Comparison of ENCODE assay signal across 23 cellular contexts in the genomic region with DNA sequence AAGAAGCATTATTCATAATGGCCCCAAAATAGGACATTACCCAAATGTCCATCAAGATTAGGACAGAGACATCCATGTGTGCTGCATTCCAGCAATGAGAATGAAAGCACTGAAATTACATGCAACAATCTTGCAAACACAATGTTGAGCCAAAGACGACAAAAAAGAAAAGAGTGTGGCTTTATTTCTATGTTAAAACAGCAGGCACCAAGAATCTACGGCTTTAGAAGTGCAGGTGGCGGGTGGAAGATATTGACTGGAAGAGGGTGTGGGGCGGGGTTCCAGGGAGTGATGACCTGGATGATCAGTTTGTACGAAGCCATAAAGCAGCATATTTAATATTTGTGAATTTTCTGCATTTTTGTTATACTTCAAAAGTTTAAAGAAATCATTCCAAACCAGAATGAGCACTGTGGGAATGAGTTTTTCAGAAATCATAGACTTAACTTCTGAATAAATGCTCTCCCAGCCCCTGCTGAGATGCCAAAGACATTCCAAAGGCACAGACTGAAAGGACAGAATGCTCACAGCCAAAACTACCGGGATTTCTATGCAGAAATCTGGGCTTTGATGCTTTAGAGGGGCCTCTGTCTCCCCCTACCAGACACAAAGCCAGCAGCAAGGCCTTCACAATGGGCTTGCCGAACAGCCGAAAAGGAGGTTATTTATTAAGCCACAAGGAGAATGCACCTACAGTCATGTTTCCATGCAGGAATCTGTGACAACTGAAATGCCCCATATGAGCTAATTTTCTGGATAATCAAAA.
DNase-seq lines count a peak whose midpoint lies in the region; ATAC-seq, FAIRE-seq and TF ChIP-seq lines count a peak whose summit lies in the region.
"Had no signal": no experiment of that assay in that cellular context is flagged by ENCODE, and none has a peak within 500 bp of the region (broad histone marks: within the 10 kb centered on the region; RNA-seq: fewer than 3 reads in every experiment).

No MANE protein-coding gene starts in this region.

- H3K4me3 ChIP-seq in GM12878 (no peak overlapping the region), neural progenitor cell (peak overlapping the region; percentile 32), ascending aorta (no peak overlapping the region)
- H3K4me3 ChIP-seq: esophagus squamous epithelium, upper lobe of left lung had no signal

- no peak for DNase-seq in GM12878 (ENCODE audit: low read depth, low spot score)
- peak; percentile 91 for DNase-seq in iPS DF 19.7 (ENCODE audit: low read depth, low spot score)
- peak; percentile 90 for DNase-seq in neural progenitor cell (ENCODE audit: low spot score)
- no peak for DNase-seq in ascending aorta (ENCODE audit: low spot score in 2 of 2)
- no peak for DNase-seq in activated naive CD8-positive, alpha-beta T cell treated with anti-CD3 and anti-CD28 coated beads, Interleukin-2, amount 50 U/mL, for 24 hours
- DNase-seq in NCI-H1105 (lab: John Stamatoyannopoulos, UW), result no peak
- no peak for DNase-seq in AG08396 (ENCODE audit: low spot score)
- DNase-seq: activated CD8-positive, alpha-beta T cell treated with anti-CD3 and anti-CD28 coated beads, Interleukin-2, amount 10 ng/mL, durations not matched to agents 7 days and 5 days; activated naive CD8-positive, alpha-beta T cell treated with anti-CD3 and anti-CD28 coated beads for 36 hours; CD4-positive, alpha-beta memory T cell; DMS79; esophagus squamous epithelium; GOT3; kidney glomerular epithelial cell; NCI-H1048; NCI-H2081 treated with DMSO at 0.1 percent for 48 hours; NCI-H524 treated with DMSO at 0.1 percent for 48 hours; OCI-M1; upper lobe of left lung had no signal

- peaks cover 41% of the 10 kb centered on the region for H3F3A ChIP-seq in neural progenitor cell (ENCODE audit: low read depth)

- POLR2A ChIA-PET in GM12878 (lab: Charles Lee), result no interaction called here

- H3K9ac ChIP-seq in GM12878 (ENCODE audit: control insufficient read depth, insufficient read depth, low read length) (no peak overlapping the region), neural progenitor cell (no peak overlapping the region)

- H3K9me3 Mint-ChIP-seq in neural progenitor cell, result no peaks in the 10 kb centered on the region
- no peaks in the 10 kb centered on the region for H3K9me3 Mint-ChIP-seq in activated naive CD8-positive, alpha-beta T cell treated with anti-CD3 and anti-CD28 coated beads, Interleukin-2, amount 50 U/mL, for 24 hours
- H3K9me3 Mint-ChIP-seq: activated naive CD8-positive, alpha-beta T cell treated with anti-CD3 and anti-CD28 coated beads for 36 hours; stimulated activated naive CD8-positive, alpha-beta T cell treated with anti-CD3 and anti-CD28 coated beads, Interleukin-15, Interleukin-2, amounts not matched to agents 100 ng/mL and 50 ng/mL, for 24 hours had no signal

- no peak for ATAC-seq in GM12878
- no peak for ATAC-seq in activated naive CD8-positive, alpha-beta T cell treated with anti-CD3 and anti-CD28 coated beads, Interleukin-2, amount 50 U/mL, for 24 hours
- ATAC-seq: activated CD8-positive, alpha-beta T cell treated with anti-CD3 and anti-CD28 coated beads, Interleukin-2, amount 10 ng/mL, durations not matched to agents 7 days and 5 days had no signal

- in situ Hi-C loops in GM12878 (cut with MboI), result no loop called here

- H3K9me3 ChIP-seq in GM12878 (replicated peaks; ENCODE audit: control insufficient read depth, insufficient read depth, low read length) (no peaks in the 10 kb centered on the region), neural progenitor cell (ENCODE audit: low read depth) (no peaks in the 10 kb centered on the region), ascending aorta (no peaks in the 10 kb centered on the region)
- H3K9me3 ChIP-seq: esophagus squamous epithelium, upper lobe of left lung had no signal

- intact Hi-C loops in GM12878 (cut with micrococcal nuclease; ENCODE audit: unreplicated experiment), result loop anchor here (10.0 kb wide), 1 partner anchor 214 kb away; no protein-coding TSS in a partner anchor
- intact Hi-C loops in ascending aorta (cut with DNase I), result no loop called here

- H3K27ac Mint-ChIP-seq in neural progenitor cell, result peak overlapping the region; percentile 64
- H3K27ac Mint-ChIP-seq in activated naive CD8-positive, alpha-beta T cell treated with anti-CD3 and anti-CD28 coated beads, Interleukin-2, amount 50 U/mL, for 24 hours, result no peak overlapping the region
- H3K27ac Mint-ChIP-seq: activated CD8-positive, alpha-beta T cell treated with anti-CD3 and anti-CD28 coated beads, Interleukin-2, amount 10 ng/mL, durations not matched to agents 7 days and 5 days; CD4-positive, alpha-beta memory T cell; stimulated activated naive CD8-positive, alpha-beta T cell treated with anti-CD3 and anti-CD28 coated beads, Interleukin-15, Interleukin-2, amounts not matched to agents 100 ng/mL and 50 ng/mL, for 24 hours; T-helper 1 cell treated with Interleukin-12 subunit alpha and Interleukin-12 subunit beta and Interleukin-4 antibody, amounts not matched to agents 30 μg/mL and 1 μg/mL, for 36 hours had no signal

- RAD21 ChIA-PET in GM12878 (lab: Charles Lee; ENCODE audit: unreplicated experiment), result interaction anchor here (0.7 kb wide), 1 partner anchor 360 kb away, joined by 3 read pairs; no protein-coding TSS in a partner anchor

- H3K27me3 ChIP-seq in GM12878 (replicated peaks in 1 of 2; ENCODE audit: control insufficient read depth in 2 of 2, insufficient read depth in 2 of 2, low read length in 1 of 2) (no peaks in the 10 kb centered on the region), neural progenitor cell (no peaks in the 10 kb centered on the region), ascending aorta (no peaks in the 10 kb centered on the region)
- H3K27me3 ChIP-seq: esophagus squamous epithelium, upper lobe of left lung had no signal

- WGBS in GM12878 (ENCODE audit: insufficient coverage, insufficient replicate concordance, low lambda C conversion rate, missing lambda C conversion rate), result 25% methylated on average over 8 of the region's 8 CpGs

- H3K36me3 Mint-ChIP-seq in neural progenitor cell, result no peaks in the 10 kb centered on the region
- H3K36me3 Mint-ChIP-seq in activated naive CD8-positive, alpha-beta T cell treated with anti-CD3 and anti-CD28 coated beads, Interleukin-2, amount 50 U/mL, for 24 hours (ENCODE audit: low read depth), result no peaks in the 10 kb centered on the region
- H3K36me3 Mint-ChIP-seq: activated naive CD8-positive, alpha-beta T cell treated with anti-CD3 and anti-CD28 coated beads for 36 hours; CD4-positive, alpha-beta memory T cell had no signal

- TF ChIP-seq POLR2A in GM12878 (IDR thresholded peaks at IDR 0.05; ENCODE audit: low read depth, low read length), result no peak

- H3K4me1 ChIP-seq in GM12878 (ENCODE audit: control insufficient read depth, insufficient read depth, low read length), result no peaks in the 10 kb centered on the region
- H3K4me1 ChIP-seq in neural progenitor cell, result peaks cover 42% of the 10 kb centered on the region
- no peaks in the 10 kb centered on the region for H3K4me1 ChIP-seq in ascending aorta
- H3K4me1 ChIP-seq: esophagus squamous epithelium, upper lobe of left lung had no signal

- H3K79me2 ChIP-seq in GM12878 (ENCODE audit: control insufficient read depth, insufficient read depth, low read length), result no peaks in the 10 kb centered on the region
- no peaks in the 10 kb centered on the region for H3K79me2 ChIP-seq in neural progenitor cell (ENCODE audit: low read depth)

- H3K4me2 ChIP-seq in GM12878 (ENCODE audit: control insufficient read depth, insufficient read depth), result no peak overlapping the region
- H3K4me2 ChIP-seq in neural progenitor cell, result peak overlapping the region; percentile 69

- H3K4me1 Mint-ChIP-seq in neural progenitor cell, result peaks cover 52% of the 10 kb centered on the region
- no peaks in the 10 kb centered on the region for H3K4me1 Mint-ChIP-seq in activated naive CD8-positive, alpha-beta T cell treated with anti-CD3 and anti-CD28 coated beads, Interleukin-2, amount 50 U/mL, for 24 hours
- H3K4me1 Mint-ChIP-seq: activated naive CD8-positive, alpha-beta T cell treated with anti-CD3 and anti-CD28 coated beads for 36 hours; CD4-positive, alpha-beta memory T cell had no signal

- BruUV-seq in GM12878 (replicated peaks; lab: Mats Ljungman, UMichigan), result no TSS peak

- 0 out of 2 replicates have a peak, but pooled peaks have one; percentile 15 for TF ChIP-seq RAD21 in GM12878 (IDR thresholded peaks at IDR 0.05; ENCODE audit: insufficient read depth, low read depth, low read length)

- 0 out of 2 replicates have a peak, but pooled peaks have one; percentile 8 for TF ChIP-seq CTCF in GM12874 (IDR thresholded peaks at IDR 0.05; ENCODE audit: insufficient read depth, low read depth, low read length)
- no peak for TF ChIP-seq CTCF in GM12878 (IDR thresholded peaks at IDR 0.05 in 2 of 3, conservative IDR thresholded peaks at IDR 0.05 in 1 of 3; ENCODE audit: control insufficient read depth in 2 of 3, extremely low read depth in 1 of 3, insufficient read depth in 1 of 3, low read depth in 3 of 3, low read length in 3 of 3)
- peak; percentile 57 for TF ChIP-seq CTCF in neural progenitor cell (IDR thresholded peaks at IDR 0.05)
- no peak for TF ChIP-seq CTCF in ascending aorta (IDR thresholded peaks at IDR 0.05)

- H3K4me3 Mint-ChIP-seq in neural progenitor cell, result peak overlapping the region; percentile 44
- H3K4me3 Mint-ChIP-seq in activated naive CD8-positive, alpha-beta T cell treated with anti-CD3 and anti-CD28 coated beads, Interleukin-2, amount 50 U/mL, for 24 hours, result no peak overlapping the region
- H3K4me3 Mint-ChIP-seq: activated CD8-positive, alpha-beta T cell treated with anti-CD3 and anti-CD28 coated beads, Interleukin-2, amount 10 ng/mL, durations not matched to agents 7 days and 5 days; activated naive CD8-positive, alpha-beta T cell treated with anti-CD3 and anti-CD28 coated beads for 36 hours; CD4-positive, alpha-beta memory T cell; stimulated activated naive CD8-positive, alpha-beta T cell treated with anti-CD3 and anti-CD28 coated beads, Interleukin-15, Interleukin-2, amounts not matched to agents 100 ng/mL and 50 ng/mL, for 24 hours; T-helper 1 cell treated with Interleukin-12 subunit alpha and Interleukin-12 subunit beta and Interleukin-4 antibody, amounts not matched to agents 30 μg/mL and 1 μg/mL, for 36 hours had no signal

- SMC1A ChIA-PET in GM12878 (lab: Charles Lee; ENCODE audit: uncharacterized antibody, unreplicated experiment), result no interaction called here

- H3K27me3 Mint-ChIP-seq in neural progenitor cell (ENCODE audit: insufficient read depth, low read depth), result peaks cover 2% of the 10 kb centered on the region
- no peaks in the 10 kb centered on the region for H3K27me3 Mint-ChIP-seq in activated naive CD8-positive, alpha-beta T cell treated with anti-CD3 and anti-CD28 coated beads, Interleukin-2, amount 50 U/mL, for 24 hours
- H3K27me3 Mint-ChIP-seq: CD4-positive, alpha-beta memory T cell had no signal

- H4K20me1 ChIP-seq in GM12878 (ENCODE audit: control insufficient read depth, insufficient read depth) (no peaks in the 10 kb centered on the region), neural progenitor cell (ENCODE audit: low read depth) (no peaks in the 10 kb centered on the region)

- FAIRE-seq in GM12878 (lab: Jason Lieb, UNC), result no peak
- FAIRE-seq: bronchial epithelial cell had no signal

- no peak overlapping the region for H3K27ac ChIP-seq in GM12878 (ENCODE audit: control insufficient read depth, insufficient read depth)
- H3K27ac ChIP-seq in neural progenitor cell, result peak overlapping the region; percentile 74
- no peak overlapping the region for H3K27ac ChIP-seq in ascending aorta
- H3K27ac ChIP-seq: esophagus squamous epithelium, upper lobe of left lung had no signal

- H2AFZ ChIP-seq in GM12878 (ENCODE audit: control insufficient read depth, low read depth, low read length) (no peak overlapping the region), neural progenitor cell (replicated peaks) (no peak overlapping the region)

- CTCF ChIA-PET in GM12878 (lab: Yijun Ruan, JAX), result no interaction called here

- TF ChIP-seq EP300 in GM12878 (IDR thresholded peaks at IDR 0.05; ENCODE audit: borderline replicate concordance in 1 of 2, control insufficient read depth in 1 of 2, low read depth in 2 of 2, low read length in 2 of 2), result no peak

- H3K36me3 ChIP-seq in GM12878 (ENCODE audit: control insufficient read depth in 2 of 2, insufficient read depth in 2 of 2, low read length in 1 of 2) (no peaks in the 10 kb centered on the region; a peak in 1 of 4 replicates), neural progenitor cell (no peaks in the 10 kb centered on the region), ascending aorta (no peaks in the 10 kb centered on the region)
- H3K36me3 ChIP-seq: esophagus squamous epithelium, upper lobe of left lung had no signal

Comparison
In these comparisons a context has a peak if more than half of its experiments do, and no peak if none do; other contexts are left out.
1. CTCF ChIP-seq: peak in GM12874 (single experiment) and neural progenitor cell (single experiment); none in GM12878 (0 of 3) and ascending aorta (0 of 3).
2. DNase-seq: peak in iPS DF 19.7 (single experiment) and neural progenitor cell (single experiment); none in GM12878 (single experiment), ascending aorta (0 of 2), activated naive CD8-positive, alpha-beta T cell treated with anti-CD3 and anti-CD28 coated beads, Interleukin-2, amount 50 U/mL, for 24 hours (single experiment), NCI-H1105 (single experiment) and AG08396 (single experiment).